ENCODE assay signal across 2 cellular contexts in the genomic region with DNA sequence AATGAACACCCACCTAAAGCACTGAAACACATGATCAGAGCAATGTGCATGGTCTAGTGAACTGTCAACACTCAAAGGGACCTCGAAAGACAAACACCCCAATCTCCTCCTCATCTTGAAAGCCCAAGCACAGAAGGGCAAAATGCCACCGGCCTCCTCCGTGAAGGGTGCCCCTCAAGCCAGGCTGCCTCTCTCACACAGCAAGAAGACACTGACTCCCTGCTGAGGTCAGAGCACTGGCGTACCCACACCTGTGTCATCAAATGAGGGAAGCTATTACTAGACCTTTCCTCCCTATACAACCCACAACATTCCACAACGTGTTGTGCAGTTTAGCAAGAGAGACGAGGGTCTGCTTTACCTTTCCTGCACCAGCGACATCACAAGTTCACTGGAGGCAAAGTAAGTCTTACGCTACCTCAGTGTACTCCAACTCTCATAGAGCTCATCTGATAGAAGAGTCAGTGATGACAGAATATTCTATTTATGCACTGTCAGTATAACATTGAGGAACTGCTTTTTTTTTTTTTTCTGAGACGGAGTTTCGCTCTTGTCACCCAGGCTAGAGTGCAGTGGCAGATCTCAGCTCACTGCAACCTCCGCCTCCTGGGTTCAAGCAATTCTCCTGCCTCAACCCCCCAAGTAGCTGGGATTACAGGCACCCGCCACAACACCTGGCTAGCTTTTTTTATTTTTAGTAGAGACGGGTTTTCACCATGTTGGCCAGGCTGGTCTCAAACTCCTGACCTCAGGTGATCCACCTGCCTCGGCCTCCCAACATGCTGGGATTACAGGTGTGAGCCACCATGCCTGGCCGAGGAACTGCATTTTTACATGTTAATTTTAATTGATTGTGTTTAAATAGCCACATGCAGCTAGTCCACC.
TF ChIP-seq lines count a peak whose summit lies in the region.

No MANE protein-coding gene starts in this region.

TF ChIP-seq in SK-N-SH, 30 proteins besides CTCF, POLR2A, EP300 and RAD21:
- TF ChIP-seq YY1 (IDR thresholded peaks at IDR 0.05; ENCODE audit: low read depth), result no peak

TF ChIP-seq in SK-N-SH treated with all-trans-retinoic acid at 6 μM for 48 hours, 23 proteins besides CTCF, POLR2A, EP300 and RAD21:
- TF ChIP-seq SNAI2 (CRISPR knock-in tag; IDR thresholded peaks at IDR 0.05) (no peak), ZNF565 (CRISPR knock-in tag; conservative IDR thresholded peaks at IDR 0.05; ENCODE audit: low read depth) (no peak), ZC3H10 (CRISPR knock-in tag; IDR thresholded peaks at IDR 0.05) (no peak), TOX (CRISPR knock-in tag; IDR thresholded peaks at IDR 0.05; ENCODE audit: borderline replicate concordance) (no peak), BACH2 (CRISPR knock-in tag; IDR thresholded peaks at IDR 0.05; ENCODE audit: borderline replicate concordance) (no peak)
